In genomic region chr11:67468509-67468834, GRCh38 we compare ENCODE assay signal across 8 cellular contexts. TPM values are rescaled to one million over a fixed set of nuclear protein-coding genes. Genes with fewer than 3 reads are reported as not detected.
DNase-seq lines count a peak whose midpoint lies in the region; ATAC-seq and TF ChIP-seq lines count a peak whose summit lies in the region.

No MANE protein-coding gene starts in this region.

- H2BK12ac ChIP-seq in trophoblast cell (ENCODE audit: low read length): no peak overlapping the region

- H4K91ac ChIP-seq in trophoblast cell (ENCODE audit: low read depth, low read length): peak overlapping the region; percentile 67

- peaks cover 23% of the 10 kb centered on the region for H3K79me1 ChIP-seq in trophoblast cell (ENCODE audit: low read length)

- peaks cover 15% of the 10 kb centered on the region for H3K79me2 ChIP-seq in trophoblast cell (ENCODE audit: control insufficient read depth, insufficient read depth, low read length, poor library complexity)

- H2BK5ac ChIP-seq in trophoblast cell (ENCODE audit: low read depth, low read length, poor library complexity): peak overlapping the region; percentile 55

- H3K9me3 ChIP-seq in Panc1 (ENCODE audit: control insufficient read depth, insufficient read depth, low read depth, low read length): no peaks in the 10 kb centered on the region
- peaks cover 2% of the 10 kb centered on the region for H3K9me3 ChIP-seq in trophoblast cell (ENCODE audit: insufficient read depth, low read depth, low read length)

- peak overlapping the region; percentile 86 for H4K8ac ChIP-seq in trophoblast cell (ENCODE audit: low read depth, low read length)

- peak overlapping the region; percentile 95 for H3K18ac ChIP-seq in trophoblast cell (ENCODE audit: low read length)

- DNase-seq in activated CD4-positive, alpha-beta T cell treated with anti-CD3 and anti-CD28 coated beads for 36 hours: peak; percentile 62
- DNase-seq in activated CD4-positive, alpha-beta T cell treated with anti-CD3 and anti-CD28 coated beads for 1 hour: no peak
- DNase-seq in Panc1 (ENCODE audit: low read depth, low spot score): no peak
- no peak for DNase-seq in epithelial cell of prostate (ENCODE audit: low read depth, low spot score)
- peak in 1 of 2 donors; percentile 25 for DNase-seq in trophoblast cell
- no peak for DNase-seq in foreskin melanocyte

- peaks cover 9% of the 10 kb centered on the region for H3K36me3 Mint-ChIP-seq in activated CD4-positive, alpha-beta T cell treated with anti-CD3 and anti-CD28 coated beads for 36 hours (ENCODE audit: low read depth)

- peak overlapping the region; percentile 67 for H2AK5ac ChIP-seq in trophoblast cell (ENCODE audit: low read length)

- in situ Hi-C loops in Panc1 (cut with HindIII; ENCODE audit: low pct_unique_long_range_greater_than_20kb, low sequenced_read_pairs): no loop called here

- BruUV-seq in Panc1 (replicated peaks; lab: Mats Ljungman, UMichigan): no TSS peak

- H3K23ac ChIP-seq in trophoblast cell (ENCODE audit: low read length): no peak overlapping the region

- intact Hi-C loops in activated CD4-positive, alpha-beta T cell treated with anti-CD3 and anti-CD28 coated beads for 36 hours (cut with DNase I, micrococcal nuclease): loop anchor here in 1 of 2 experiments (2.0 to 5.0 kb wide), 2 partner anchors 22 to 41 kb away; partner anchors contain the start of gene RPS6KB2
- intact Hi-C loops in Panc1 (cut with micrococcal nuclease; ENCODE audit: unreplicated experiment): no loop called here

- H3K27ac ChIP-seq in Panc1 (ENCODE audit: low read length): peak overlapping the region; percentile 64
- H3K27ac ChIP-seq in epithelial cell of prostate: peak overlapping the region; percentile 87
- no peak overlapping the region for H3K27ac ChIP-seq in trophoblast cell (ENCODE audit: low read depth, low read length)

- peak overlapping the region; percentile 59 for H2BK120ac ChIP-seq in trophoblast cell (ENCODE audit: insufficient read depth, low read length, poor library complexity)

- no peaks in the 10 kb centered on the region for H3K9me3 Mint-ChIP-seq in activated CD4-positive, alpha-beta T cell treated with anti-CD3 and anti-CD28 coated beads for 36 hours (ENCODE audit: low read depth)

- H2AFZ ChIP-seq in trophoblast cell (ENCODE audit: insufficient read depth, low read length, poor library complexity): no peak overlapping the region

- peak overlapping the region; percentile 86 for H3K14ac ChIP-seq in trophoblast cell (ENCODE audit: low read length)

- H3K27me3 ChIP-seq in Panc1 (ENCODE audit: control insufficient read depth, insufficient read depth, low read length) (no peaks in the 10 kb centered on the region), trophoblast cell (ENCODE audit: insufficient read depth, low read length) (no peaks in the 10 kb centered on the region)

- peak overlapping the region; percentile 64 to 75 for H3K4me3 ChIP-seq in Panc1 (ENCODE audit: low read depth in 2 of 2, low read length in 2 of 2)
- H3K4me3 ChIP-seq in trophoblast cell (ENCODE audit: low read depth, low read length): peak overlapping the region; percentile 88

- ATAC-seq in activated CD4-positive, alpha-beta T cell treated with anti-CD3 and anti-CD28 coated beads for 36 hours: peak; percentile 4
- ATAC-seq in Panc1: peak; percentile 3
- ATAC-seq in HG02870 (IDR thresholded peaks at IDR 0.05; ENCODE audit: unreplicated experiment): no peak
- ATAC-seq in HG03460 (IDR thresholded peaks at IDR 0.05; ENCODE audit: unreplicated experiment): no peak

- H3K9ac ChIP-seq in trophoblast cell (ENCODE audit: low read length): peak overlapping the region; percentile 88

- H3K4ac ChIP-seq in trophoblast cell (ENCODE audit: low read depth, low read length): peak overlapping the region; percentile 38

- CTCF ChIA-PET in activated CD4-positive, alpha-beta T cell treated with anti-CD3 and anti-CD28 coated beads for 36 hours (lab: Charles Lee): interaction anchor here (0.7 to 2.0 kb wide), 9 partner anchors 14 to 229 kb away, joined by 3 to 9 read pairs (median 4); partner anchors contain the start of gene AIP
- CTCF ChIA-PET in Panc1 (lab: Charles Lee): interaction anchor here (0.7 kb wide), 3 partner anchors 32 to 86 kb away, joined by 3 to 7 read pairs (median 3); partner anchors contain the start of gene PPP1CA

- peak overlapping the region; percentile 82 for H3K4me3 Mint-ChIP-seq in activated CD4-positive, alpha-beta T cell treated with anti-CD3 and anti-CD28 coated beads for 36 hours

- no peak for TF ChIP-seq CTCF in Panc1 (IDR thresholded peaks at IDR 0.05)

- H3K4me1 ChIP-seq in Panc1 (ENCODE audit: control insufficient read depth, insufficient read depth, low read length) (peaks cover 39% of the 10 kb centered on the region), trophoblast cell (ENCODE audit: control insufficient read depth in 1 of 2, insufficient read depth in 2 of 2, low read length in 2 of 2) (peaks cover 18 to 28% of the 10 kb centered on the region in 2 experiments)

- WGBS in trophoblast cell (ENCODE audit: extremely low coverage, insufficient coverage, insufficient read length): no CpG with 5 or more reads among the region's 10 CpGs

- H3K27ac Mint-ChIP-seq in activated CD4-positive, alpha-beta T cell treated with anti-CD3 and anti-CD28 coated beads for 36 hours: peak overlapping the region; percentile 78

- H3K27me3 Mint-ChIP-seq in activated CD4-positive, alpha-beta T cell treated with anti-CD3 and anti-CD28 coated beads for 36 hours: no peaks in the 10 kb centered on the region

- H3K4me2 ChIP-seq in trophoblast cell (ENCODE audit: low read length): peak overlapping the region; percentile 87

- POLR2A ChIA-PET in activated CD4-positive, alpha-beta T cell treated with anti-CD3 and anti-CD28 coated beads for 36 hours (lab: Charles Lee): interaction anchor here (1.0 kb wide), 1 partner anchor 16 kb away, joined by 3 read pairs; no protein-coding TSS in a partner anchor
- POLR2A ChIA-PET in Panc1 (lab: Charles Lee): interaction anchor here (0.6 kb wide), 1 partner anchor 15 kb away, joined by 3 read pairs; the partner anchor contains the start of gene AIP

- H3K4me1 Mint-ChIP-seq in activated CD4-positive, alpha-beta T cell treated with anti-CD3 and anti-CD28 coated beads for 36 hours: peaks cover 24% of the 10 kb centered on the region

- peak overlapping the region; percentile 45 for H4K12ac ChIP-seq in trophoblast cell (ENCODE audit: low read depth, low read length)

- H3K36me3 ChIP-seq in Panc1 (ENCODE audit: control insufficient read depth, insufficient read depth, low read length) (peaks cover 2% of the 10 kb centered on the region; the same call in 1 of the 2 replicates), trophoblast cell (ENCODE audit: control insufficient read depth in 1 of 2, insufficient read depth in 2 of 2, low read length in 2 of 2) (no peaks in the 10 kb centered on the region)

RNA-seq across cellular contexts. Expression of gene TMEM134, which starts 0.6 kb away (rescaled TPM):
- 10 to 100 TPM; 69.9 to 74.7 TPM for total RNA-seq in activated CD4-positive, alpha-beta T cell treated with anti-CD3 and anti-CD28 coated beads for 36 hours
- total RNA-seq in Panc1 (2021; ENCODE audit: unreplicated experiment): 65.0 TPM
- 100 TPM for polyA plus RNA-seq in Panc1 (2012; ENCODE audit: insufficient read length)
- polyA plus RNA-seq in trophoblast cell (2013): 41.8 and 42.9 TPM in 2 replicates

RNA-seq across cellular contexts. Expression of gene CABP4, which starts 13.3 kb away (rescaled TPM):
- total RNA-seq in activated CD4-positive, alpha-beta T cell treated with anti-CD3 and anti-CD28 coated beads for 36 hours: under 1 TPM; 0.37 to 0.46 TPM
- not detected for total RNA-seq in Panc1 (2021; ENCODE audit: unreplicated experiment)
- 0.70 TPM for polyA plus RNA-seq in Panc1 (2012; ENCODE audit: insufficient read length)
- 0.03 and 0.07 TPM in 2 replicates for polyA plus RNA-seq in trophoblast cell (2013)

RNA-seq across cellular contexts. Expression of gene AIP, which starts 14.4 kb away (rescaled TPM):
- 100 to 1,000 TPM; 142 to 144 TPM for total RNA-seq in activated CD4-positive, alpha-beta T cell treated with anti-CD3 and anti-CD28 coated beads for 36 hours
- total RNA-seq in Panc1 (2021; ENCODE audit: unreplicated experiment): 87.8 TPM
- polyA plus RNA-seq in Panc1 (2012; ENCODE audit: insufficient read length): 178 TPM
- 33.8 and 34.1 TPM in 2 replicates for polyA plus RNA-seq in trophoblast cell (2013)

RNA-seq across cellular contexts. Expression of gene GPR152, which starts 15.9 kb away (rescaled TPM):
- total RNA-seq in activated CD4-positive, alpha-beta T cell treated with anti-CD3 and anti-CD28 coated beads for 36 hours: not detected
- total RNA-seq in Panc1 (2021; ENCODE audit: unreplicated experiment): not detected
- not detected for polyA plus RNA-seq in Panc1 (2012; ENCODE audit: insufficient read length)
- polyA plus RNA-seq in trophoblast cell (2013): not detected in 2 replicates

RNA-seq across cellular contexts. Expression of gene CORO1B, which starts 25.2 kb away (rescaled TPM):
- 100 to 1,000 TPM; 178 to 285 TPM for total RNA-seq in activated CD4-positive, alpha-beta T cell treated with anti-CD3 and anti-CD28 coated beads for 36 hours
- 158 TPM for total RNA-seq in Panc1 (2021; ENCODE audit: unreplicated experiment)
- polyA plus RNA-seq in Panc1 (2012; ENCODE audit: insufficient read length): 244 TPM
- 122 and 131 TPM in 2 replicates for polyA plus RNA-seq in trophoblast cell (2013)

Comparison
In these comparisons a context has a peak if more than half of its experiments do, and no peak if none do; other contexts are left out.
1. ATAC-seq: peak in activated CD4-positive, alpha-beta T cell treated with anti-CD3 and anti-CD28 coated beads for 36 hours (single experiment) and Panc1 (single experiment); none in HG02870 (single experiment) and HG03460 (single experiment).